9 cellular contexts compared by ENCODE assay signal in the genomic region with DNA sequence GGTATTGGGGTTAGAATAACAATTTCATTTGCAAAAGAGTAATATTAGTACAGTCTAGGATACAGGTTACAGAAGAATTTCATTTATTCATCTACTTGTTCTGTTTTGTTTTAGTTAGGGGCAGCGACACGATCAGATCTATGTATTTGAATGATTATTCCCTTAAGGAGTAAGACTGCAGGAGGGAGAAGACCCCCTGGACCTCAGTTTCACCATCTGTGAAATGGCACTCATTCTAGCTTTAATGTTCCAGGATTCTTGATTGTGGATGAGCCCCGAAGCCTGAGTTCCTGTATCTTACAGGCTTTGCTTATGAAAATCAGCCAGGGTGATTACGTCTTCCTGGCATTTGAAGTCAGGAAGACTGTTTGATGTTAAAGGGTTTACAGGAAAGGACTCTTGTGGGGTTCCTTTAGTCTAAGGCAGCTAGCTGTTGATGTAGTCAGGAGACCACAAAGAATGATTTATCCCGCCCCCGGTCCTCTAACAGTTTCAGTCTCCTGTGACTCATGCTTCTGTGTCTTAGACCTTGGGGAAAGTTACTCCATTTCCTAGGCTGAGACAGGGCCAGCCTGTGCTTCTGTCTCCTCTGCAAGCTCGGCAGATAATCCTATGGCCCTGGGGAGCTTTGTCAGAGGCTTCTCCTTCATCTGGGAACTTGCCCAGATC. TPM values are rescaled to one million over a fixed set of nuclear protein-coding genes. Genes with fewer than 3 reads are reported as not detected.
DNase-seq lines count a peak whose midpoint lies in the region; ATAC-seq and TF ChIP-seq lines count a peak whose summit lies in the region.
"Had no signal": no experiment of that assay in that cellular context is flagged by ENCODE, and none has a peak within 500 bp of the region (broad histone marks: within the 10 kb centered on the region; RNA-seq: fewer than 3 reads in every experiment).

No MANE protein-coding gene starts in this region.

- ATAC-seq in HG03103 (IDR thresholded peaks at IDR 0.05; ENCODE audit: low read depth, unreplicated experiment) (peak; percentile 94), SK-N-SH treated with all-trans-retinoic acid at 6 μM for 48 hours (peak; percentile 95)

- H3K4me1 Mint-ChIP-seq in activated naive CD8-positive, alpha-beta T cell treated with anti-CD3 and anti-CD28 coated beads for 36 hours, result peaks cover 53% of the 10 kb centered on the region

- H3K27ac Mint-ChIP-seq in activated naive CD8-positive, alpha-beta T cell treated with anti-CD3 and anti-CD28 coated beads for 36 hours, result peak overlapping the region; percentile 89

- H3K36me3 Mint-ChIP-seq in activated naive CD8-positive, alpha-beta T cell treated with anti-CD3 and anti-CD28 coated beads for 36 hours, result peaks cover 33% of the 10 kb centered on the region

- peaks cover 7% of the 10 kb centered on the region for H3K9me3 Mint-ChIP-seq in activated naive CD8-positive, alpha-beta T cell treated with anti-CD3 and anti-CD28 coated beads for 36 hours

- H3K4me3 Mint-ChIP-seq in activated naive CD8-positive, alpha-beta T cell treated with anti-CD3 and anti-CD28 coated beads for 36 hours, result peak overlapping the region; percentile 73

- no peaks in the 10 kb centered on the region for H3K27me3 Mint-ChIP-seq in activated naive CD8-positive, alpha-beta T cell treated with anti-CD3 and anti-CD28 coated beads for 36 hours

- peak; percentile 52 for DNase-seq in activated gamma-delta T cell treated with Interleukin-2 at 50 U/mL for 16 hours
- DNase-seq in activated gamma-delta T cell (lab: John Stamatoyannopoulos, UW), result no peak
- peak; percentile 72 for DNase-seq in activated naive CD8-positive, alpha-beta T cell treated with anti-CD3 and anti-CD28 coated beads for 36 hours
- peak; percentile 23 for DNase-seq in iPS-NIHi11 (ENCODE audit: low spot score)
- DNase-seq in stimulated activated CD4-positive, alpha-beta T cell treated with anti-CD3 and anti-CD28 coated beads, Interleukin-2, amount 100 ng/mL, for 48 hours, result peak; percentile 55 to 59
- no peak for DNase-seq in NCI-H1105 (lab: John Stamatoyannopoulos, UW)

TF ChIP-seq in SK-N-SH treated with all-trans-retinoic acid at 6 μM for 48 hours, 23 proteins besides CTCF, POLR2A, EP300 and RAD21 (continues in another document):
- no peak for TF ChIP-seq ZNF565 (CRISPR knock-in tag; conservative IDR thresholded peaks at IDR 0.05; ENCODE audit: low read depth)
- TF ChIP-seq ISL1 (CRISPR knock-in tag; IDR thresholded peaks at IDR 0.05), result peak; percentile 75
- no peak for TF ChIP-seq TCF4 (CRISPR knock-in tag; IDR thresholded peaks at IDR 0.05; ENCODE audit: borderline replicate concordance)
- peak; percentile 69; the same call in 1 of the 2 replicates for TF ChIP-seq RARB (CRISPR knock-in tag; IDR thresholded peaks at IDR 0.05)
- TF ChIP-seq TSHZ2 (CRISPR knock-in tag; IDR thresholded peaks at IDR 0.05), result no peak
- no peak for TF ChIP-seq ZFP30 (CRISPR knock-in tag; IDR thresholded peaks at IDR 0.05)
- TF ChIP-seq ZNF8 (CRISPR knock-in tag; IDR thresholded peaks at IDR 0.05), result no peak
- no peak for TF ChIP-seq ESRRG (CRISPR knock-in tag; IDR thresholded peaks at IDR 0.05)
- no peak; the same call in 1 of the 2 replicates for TF ChIP-seq ZFP3 (CRISPR knock-in tag; IDR thresholded peaks at IDR 0.05)
- TF ChIP-seq, protein P1, sequence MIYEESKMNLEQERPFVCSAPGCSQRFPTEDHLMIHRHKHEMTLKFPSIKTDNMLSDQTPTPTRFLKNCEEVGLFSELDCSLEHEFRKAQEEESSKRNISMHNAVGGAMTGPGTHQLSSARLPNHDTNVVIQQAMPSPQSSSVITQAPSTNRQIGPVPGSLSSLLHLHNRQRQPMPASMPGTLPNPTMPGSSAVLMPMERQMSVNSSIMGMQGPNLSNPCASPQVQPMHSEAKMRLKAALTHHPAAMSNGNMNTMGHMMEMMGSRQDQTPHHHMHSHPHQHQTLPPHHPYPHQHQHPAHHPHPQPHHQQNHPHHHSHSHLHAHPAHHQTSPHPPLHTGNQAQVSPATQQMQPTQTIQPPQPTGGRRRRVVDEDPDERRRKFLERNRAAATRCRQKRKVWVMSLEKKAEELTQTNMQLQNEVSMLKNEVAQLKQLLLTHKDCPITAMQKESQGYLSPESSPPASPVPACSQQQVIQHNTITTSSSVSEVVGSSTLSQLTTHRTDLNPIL (CRISPR knock-in tag; IDR thresholded peaks at IDR 0.05; ENCODE audit: low read depth), result no peak
- TF ChIP-seq TOX (CRISPR knock-in tag; IDR thresholded peaks at IDR 0.05; ENCODE audit: borderline replicate concordance), result peak; percentile 92; the same call in 1 of the 2 replicates
- TF ChIP-seq ARNTL (CRISPR knock-in tag; IDR thresholded peaks at IDR 0.05; ENCODE audit: borderline replicate concordance, low read depth), result no peak
- TF ChIP-seq, protein P2, sequence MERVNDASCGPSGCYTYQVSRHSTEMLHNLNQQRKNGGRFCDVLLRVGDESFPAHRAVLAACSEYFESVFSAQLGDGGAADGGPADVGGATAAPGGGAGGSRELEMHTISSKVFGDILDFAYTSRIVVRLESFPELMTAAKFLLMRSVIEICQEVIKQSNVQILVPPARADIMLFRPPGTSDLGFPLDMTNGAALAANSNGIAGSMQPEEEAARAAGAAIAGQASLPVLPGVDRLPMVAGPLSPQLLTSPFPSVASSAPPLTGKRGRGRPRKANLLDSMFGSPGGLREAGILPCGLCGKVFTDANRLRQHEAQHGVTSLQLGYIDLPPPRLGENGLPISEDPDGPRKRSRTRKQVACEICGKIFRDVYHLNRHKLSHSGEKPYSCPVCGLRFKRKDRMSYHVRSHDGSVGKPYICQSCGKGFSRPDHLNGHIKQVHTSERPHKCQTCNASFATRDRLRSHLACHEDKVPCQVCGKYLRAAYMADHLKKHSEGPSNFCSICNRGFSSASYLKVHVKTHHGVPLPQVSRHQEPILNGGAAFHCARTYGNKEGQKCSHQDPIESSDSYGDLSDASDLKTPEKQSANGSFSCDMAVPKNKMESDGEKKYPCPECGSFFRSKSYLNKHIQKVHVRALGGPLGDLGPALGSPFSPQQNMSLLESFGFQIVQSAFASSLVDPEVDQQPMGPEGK (CRISPR knock-in tag; IDR thresholded peaks at IDR 0.05; ENCODE audit: borderline replicate concordance), result peak; percentile 73
- TF ChIP-seq ZC3H10 (CRISPR knock-in tag; IDR thresholded peaks at IDR 0.05), result peak; percentile 70; the same call in 1 of the 2 replicates
- TF ChIP-seq SNAI2 (CRISPR knock-in tag; IDR thresholded peaks at IDR 0.05), result no peak
- TF ChIP-seq BACH2 (CRISPR knock-in tag; IDR thresholded peaks at IDR 0.05; ENCODE audit: borderline replicate concordance), result no peak
- TF ChIP-seq GLIS3 (CRISPR knock-in tag; IDR thresholded peaks at IDR 0.05), result no peak
- TF ChIP-seq ZNF70 (CRISPR knock-in tag; IDR thresholded peaks at IDR 0.05), result no peak
- TF ChIP-seq OSR1 (CRISPR knock-in tag; IDR thresholded peaks at IDR 0.05), result no peak
- TF ChIP-seq, protein P3, sequence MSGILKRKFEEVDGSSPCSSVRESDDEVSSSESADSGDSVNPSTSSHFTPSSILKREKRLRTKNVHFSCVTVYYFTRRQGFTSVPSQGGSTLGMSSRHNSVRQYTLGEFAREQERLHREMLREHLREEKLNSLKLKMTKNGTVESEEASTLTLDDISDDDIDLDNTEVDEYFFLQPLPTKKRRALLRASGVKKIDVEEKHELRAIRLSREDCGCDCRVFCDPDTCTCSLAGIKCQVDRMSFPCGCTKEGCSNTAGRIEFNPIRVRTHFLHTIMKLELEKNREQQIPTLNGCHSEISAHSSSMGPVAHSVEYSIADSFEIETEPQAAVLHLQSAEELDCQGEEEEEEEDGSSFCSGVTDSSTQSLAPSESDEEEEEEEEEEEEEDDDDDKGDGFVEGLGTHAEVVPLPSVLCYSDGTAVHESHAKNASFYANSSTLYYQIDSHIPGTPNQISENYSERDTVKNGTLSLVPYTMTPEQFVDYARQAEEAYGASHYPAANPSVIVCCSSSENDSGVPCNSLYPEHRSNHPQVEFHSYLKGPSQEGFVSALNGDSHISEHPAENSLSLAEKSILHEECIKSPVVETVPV (CRISPR knock-in tag; IDR thresholded peaks at IDR 0.05), result no peak

RNA-seq across cellular contexts. Expression of gene SMIM3, which starts 11.5 kb away (rescaled TPM):
- total RNA-seq in activated naive CD8-positive, alpha-beta T cell treated with anti-CD3 and anti-CD28 coated beads for 36 hours, result 10 to 100 TPM; 10.4 to 10.6 TPM

RNA-seq across cellular contexts. Expression of gene DCTN4, which starts 31.3 kb away (rescaled TPM):
- 10 to 100 TPM; 33.7 to 37.4 TPM for total RNA-seq in activated naive CD8-positive, alpha-beta T cell treated with anti-CD3 and anti-CD28 coated beads for 36 hours

RNA-seq across cellular contexts. Expression of gene IRGM, which starts 56.2 kb away (rescaled TPM):
- 1 to 10 TPM; 2.5 to 2.9 TPM for total RNA-seq in activated naive CD8-positive, alpha-beta T cell treated with anti-CD3 and anti-CD28 coated beads for 36 hours
- total RNA-seq: lung microvascular endothelial cell had no signal

Comparison
In these comparisons a context has a peak if more than half of its experiments do, and no peak if none do; other contexts are left out.
1. DNase-seq: peak in activated gamma-delta T cell treated with Interleukin-2 at 50 U/mL for 16 hours (single experiment), activated naive CD8-positive, alpha-beta T cell treated with anti-CD3 and anti-CD28 coated beads for 36 hours (single experiment), iPS-NIHi11 (single experiment) and stimulated activated CD4-positive, alpha-beta T cell treated with anti-CD3 and anti-CD28 coated beads, Interleukin-2, amount 100 ng/mL, for 48 hours (2 of 2); none in activated gamma-delta T cell (single experiment) and NCI-H1105 (single experiment).